In the genomic region with DNA sequence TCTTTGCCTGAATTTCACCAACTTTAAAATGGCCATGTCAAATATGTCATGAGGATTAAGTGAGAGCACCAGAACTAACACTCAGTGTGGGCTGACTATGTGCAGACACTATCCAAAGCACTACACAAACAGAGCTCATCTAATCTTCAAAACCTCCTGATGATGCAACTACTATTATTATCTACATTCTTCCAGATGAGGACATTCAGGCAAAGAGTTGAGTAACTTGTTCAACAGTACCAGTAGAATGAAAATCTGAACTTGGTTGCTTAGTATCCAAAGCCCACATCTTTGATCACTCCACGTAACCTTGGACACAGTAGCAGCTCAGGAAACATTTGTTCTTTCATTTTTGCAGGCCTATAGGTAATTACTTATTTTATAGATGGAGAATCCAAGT, we compare ENCODE assay signal across 1 cellular context.
TF ChIP-seq lines count a peak whose summit lies in the region.

No MANE protein-coding gene starts in this region.

TF ChIP-seq in HepG2, 621 proteins besides CTCF, POLR2A, EP300 and RAD21 (continued from another document):
- TF ChIP-seq, protein P1, sequence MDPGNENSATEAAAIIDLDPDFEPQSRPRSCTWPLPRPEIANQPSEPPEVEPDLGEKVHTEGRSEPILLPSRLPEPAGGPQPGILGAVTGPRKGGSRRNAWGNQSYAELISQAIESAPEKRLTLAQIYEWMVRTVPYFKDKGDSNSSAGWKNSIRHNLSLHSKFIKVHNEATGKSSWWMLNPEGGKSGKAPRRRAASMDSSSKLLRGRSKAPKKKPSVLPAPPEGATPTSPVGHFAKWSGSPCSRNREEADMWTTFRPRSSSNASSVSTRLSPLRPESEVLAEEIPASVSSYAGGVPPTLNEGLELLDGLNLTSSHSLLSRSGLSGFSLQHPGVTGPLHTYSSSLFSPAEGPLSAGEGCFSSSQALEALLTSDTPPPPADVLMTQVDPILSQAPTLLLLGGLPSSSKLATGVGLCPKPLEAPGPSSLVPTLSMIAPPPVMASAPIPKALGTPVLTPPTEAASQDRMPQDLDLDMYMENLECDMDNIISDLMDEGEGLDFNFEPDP (CRISPR knock-in tag; conservative IDR thresholded peaks at IDR 0.05) = no peak
- peak; percentile 64 for TF ChIP-seq ZKSCAN1 (IDR thresholded peaks at IDR 0.05; ENCODE audit: low read length)
- TF ChIP-seq, protein P2, sequence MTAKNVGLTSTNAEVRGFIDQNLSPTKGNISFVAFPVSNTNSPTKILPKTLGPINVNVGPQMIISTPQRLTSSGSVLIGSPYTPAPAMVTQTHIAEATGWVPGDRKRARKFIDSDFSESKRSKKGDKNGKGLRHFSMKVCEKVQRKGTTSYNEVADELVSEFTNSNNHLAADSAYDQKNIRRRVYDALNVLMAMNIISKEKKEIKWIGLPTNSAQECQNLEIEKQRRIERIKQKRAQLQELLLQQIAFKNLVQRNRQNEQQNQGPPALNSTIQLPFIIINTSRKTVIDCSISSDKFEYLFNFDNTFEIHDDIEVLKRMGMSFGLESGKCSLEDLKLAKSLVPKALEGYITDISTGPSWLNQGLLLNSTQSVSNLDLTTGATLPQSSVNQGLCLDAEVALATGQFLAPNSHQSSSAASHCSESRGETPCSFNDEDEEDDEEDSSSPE (CRISPR knock-in tag; IDR thresholded peaks at IDR 0.05) = no peak
- no peak for TF ChIP-seq NR2F1 (CRISPR knock-in tag; IDR thresholded peaks at IDR 0.05)
- TF ChIP-seq, protein P3, sequence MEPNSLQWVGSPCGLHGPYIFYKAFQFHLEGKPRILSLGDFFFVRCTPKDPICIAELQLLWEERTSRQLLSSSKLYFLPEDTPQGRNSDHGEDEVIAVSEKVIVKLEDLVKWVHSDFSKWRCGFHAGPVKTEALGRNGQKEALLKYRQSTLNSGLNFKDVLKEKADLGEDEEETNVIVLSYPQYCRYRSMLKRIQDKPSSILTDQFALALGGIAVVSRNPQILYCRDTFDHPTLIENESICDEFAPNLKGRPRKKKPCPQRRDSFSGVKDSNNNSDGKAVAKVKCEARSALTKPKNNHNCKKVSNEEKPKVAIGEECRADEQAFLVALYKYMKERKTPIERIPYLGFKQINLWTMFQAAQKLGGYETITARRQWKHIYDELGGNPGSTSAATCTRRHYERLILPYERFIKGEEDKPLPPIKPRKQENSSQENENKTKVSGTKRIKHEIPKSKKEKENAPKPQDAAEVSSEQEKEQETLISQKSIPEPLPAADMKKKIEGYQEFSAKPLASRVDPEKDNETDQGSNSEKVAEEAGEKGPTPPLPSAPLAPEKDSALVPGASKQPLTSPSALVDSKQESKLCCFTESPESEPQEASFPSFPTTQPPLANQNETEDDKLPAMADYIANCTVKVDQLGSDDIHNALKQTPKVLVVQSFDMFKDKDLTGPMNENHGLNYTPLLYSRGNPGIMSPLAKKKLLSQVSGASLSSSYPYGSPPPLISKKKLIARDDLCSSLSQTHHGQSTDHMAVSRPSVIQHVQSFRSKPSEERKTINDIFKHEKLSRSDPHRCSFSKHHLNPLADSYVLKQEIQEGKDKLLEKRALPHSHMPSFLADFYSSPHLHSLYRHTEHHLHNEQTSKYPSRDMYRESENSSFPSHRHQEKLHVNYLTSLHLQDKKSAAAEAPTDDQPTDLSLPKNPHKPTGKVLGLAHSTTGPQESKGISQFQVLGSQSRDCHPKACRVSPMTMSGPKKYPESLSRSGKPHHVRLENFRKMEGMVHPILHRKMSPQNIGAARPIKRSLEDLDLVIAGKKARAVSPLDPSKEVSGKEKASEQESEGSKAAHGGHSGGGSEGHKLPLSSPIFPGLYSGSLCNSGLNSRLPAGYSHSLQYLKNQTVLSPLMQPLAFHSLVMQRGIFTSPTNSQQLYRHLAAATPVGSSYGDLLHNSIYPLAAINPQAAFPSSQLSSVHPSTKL (CRISPR knock-in tag; IDR thresholded peaks at IDR 0.05) = no peak
- no peak for TF ChIP-seq ZFP36L1 (CRISPR knock-in tag; IDR thresholded peaks at IDR 0.05)
- no peak for TF ChIP-seq SNRNP70 (IDR thresholded peaks at IDR 0.05; ENCODE audit: low read depth, low read length)
- no peak for TF ChIP-seq BORCS8-MEF2B (CRISPR knock-in tag; IDR thresholded peaks at IDR 0.05)
- TF ChIP-seq ZKSCAN8 (CRISPR knock-in tag; IDR thresholded peaks at IDR 0.05; ENCODE audit: borderline replicate concordance) = no peak
- TF ChIP-seq CEBPB (IDR thresholded peaks at IDR 0.05; ENCODE audit: borderline replicate concordance, low read depth, low read length) = peak; percentile 64; the same call in 1 of the 2 replicates
- TF ChIP-seq ZBTB42 (CRISPR knock-in tag; IDR thresholded peaks at IDR 0.05) = no peak
- no peak for TF ChIP-seq ZNF878 (CRISPR knock-in tag; IDR thresholded peaks at IDR 0.05)
- TF ChIP-seq PHF20 (CRISPR knock-in tag; IDR thresholded peaks at IDR 0.05) = no peak
TF ChIP-seq in HepG2: peak in this region for 2.
